Comparison of ENCODE assay signal across 1 cellular context in genomic region chr3:20041197-20041780, GRCh38.
TF ChIP-seq lines count a peak whose summit lies in the region.

No MANE protein-coding gene starts in this region.

TF ChIP-seq in HepG2, 621 proteins besides CTCF, POLR2A, EP300 and RAD21 (continued from another document):
- no peak; the same call in 1 of the 2 replicates for TF ChIP-seq ZNF646 (CRISPR knock-in tag; IDR thresholded peaks at IDR 0.05)
- TF ChIP-seq ZFX (CRISPR knock-in tag; IDR thresholded peaks at IDR 0.05; ENCODE audit: low read depth) = peak; percentile 71
- peak; percentile 51; the same call in 1 of the 2 replicates for TF ChIP-seq MAX (IDR thresholded peaks at IDR 0.05)
- TF ChIP-seq ZNF501 (CRISPR knock-in tag; IDR thresholded peaks at IDR 0.05) = peak; percentile 54; the same call in 1 of the 2 replicates
- TF ChIP-seq SRSF4 (IDR thresholded peaks at IDR 0.05; ENCODE audit: low read depth, low read length, poor library complexity, severe bottlenecking) = no peak
- TF ChIP-seq POGZ (CRISPR knock-in tag; IDR thresholded peaks at IDR 0.05) = 0 out of 2 replicates have a peak, but pooled peaks have one; percentile 19
- peak; percentile 88; the same call in 2 of the 3 replicates for TF ChIP-seq MXI1 (IDR thresholded peaks at IDR 0.05; ENCODE audit: borderline replicate concordance, low read depth, low read length)
- TF ChIP-seq THYN1 (CRISPR knock-in tag; IDR thresholded peaks at IDR 0.05; ENCODE audit: borderline replicate concordance, low read depth) = no peak
- TF ChIP-seq SOX6 (IDR thresholded peaks at IDR 0.05) = no peak
- TF ChIP-seq SOX6 (CRISPR knock-in tag; IDR thresholded peaks at IDR 0.05) = 0 out of 2 replicates have a peak, but pooled peaks have one; percentile 33
- no peak for TF ChIP-seq REL (CRISPR knock-in tag; conservative IDR thresholded peaks at IDR 0.05)
- TF ChIP-seq SALL1 (CRISPR knock-in tag; IDR thresholded peaks at IDR 0.05) = 0 out of 2 replicates have a peak, but pooled peaks have one; percentile 24
- no peak; the same call in 1 of the 2 replicates for TF ChIP-seq GATAD1 (CRISPR knock-in tag; IDR thresholded peaks at IDR 0.05)
